In the genomic region with DNA sequence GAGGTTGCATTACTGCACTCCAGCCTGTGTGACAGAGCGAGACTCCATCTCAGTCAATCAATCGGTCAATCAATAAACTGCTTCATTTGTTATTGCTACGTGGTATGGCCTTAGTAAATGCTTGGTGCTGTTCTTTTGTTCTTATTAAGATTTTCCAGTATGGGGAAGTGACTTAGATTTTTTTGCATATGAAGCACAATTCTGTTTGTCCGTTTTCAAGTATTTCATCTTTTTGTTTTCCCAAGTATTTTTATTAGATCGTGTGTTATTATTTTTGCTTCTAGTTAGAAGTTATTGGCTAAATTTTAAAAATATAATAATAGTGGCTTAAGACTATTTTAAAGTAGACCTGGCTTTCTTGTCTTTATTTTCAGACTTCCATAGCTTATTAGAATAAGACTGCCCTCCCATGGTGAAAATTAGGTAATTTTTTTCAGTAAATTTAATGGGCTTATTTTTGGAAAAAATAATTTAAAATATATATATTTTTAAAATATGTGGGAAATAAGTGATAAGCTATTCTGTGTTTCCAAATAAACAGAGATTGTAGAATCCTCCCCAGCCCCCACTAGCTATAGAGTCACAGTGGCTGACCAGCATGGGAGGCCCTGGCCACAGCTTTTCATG, we compare ENCODE assay signal across 1 cellular context.
TF ChIP-seq lines count a peak whose summit lies in the region.

No MANE protein-coding gene starts in this region.

TF ChIP-seq in K562, 482 proteins besides CTCF, POLR2A, EP300 and RAD21:
- TF ChIP-seq ZNF584 (CRISPR knock-in tag; IDR thresholded peaks at IDR 0.05; ENCODE audit: low read depth) (no peak), TBP (optimal IDR thresholded peaks at IDR 0.05; ENCODE audit: low read depth, low read length) (no peak), ZNF316 (IDR thresholded peaks at IDR 0.05) (peak; percentile 90), MAFG (tag; conservative IDR thresholded peaks at IDR 0.05) (peak; percentile 51), C11orf30 (IDR thresholded peaks at IDR 0.05; ENCODE audit: low read depth) (peak; percentile 74; the same call in 1 of the 2 replicates)
- TF ChIP-seq, protein P1, sequence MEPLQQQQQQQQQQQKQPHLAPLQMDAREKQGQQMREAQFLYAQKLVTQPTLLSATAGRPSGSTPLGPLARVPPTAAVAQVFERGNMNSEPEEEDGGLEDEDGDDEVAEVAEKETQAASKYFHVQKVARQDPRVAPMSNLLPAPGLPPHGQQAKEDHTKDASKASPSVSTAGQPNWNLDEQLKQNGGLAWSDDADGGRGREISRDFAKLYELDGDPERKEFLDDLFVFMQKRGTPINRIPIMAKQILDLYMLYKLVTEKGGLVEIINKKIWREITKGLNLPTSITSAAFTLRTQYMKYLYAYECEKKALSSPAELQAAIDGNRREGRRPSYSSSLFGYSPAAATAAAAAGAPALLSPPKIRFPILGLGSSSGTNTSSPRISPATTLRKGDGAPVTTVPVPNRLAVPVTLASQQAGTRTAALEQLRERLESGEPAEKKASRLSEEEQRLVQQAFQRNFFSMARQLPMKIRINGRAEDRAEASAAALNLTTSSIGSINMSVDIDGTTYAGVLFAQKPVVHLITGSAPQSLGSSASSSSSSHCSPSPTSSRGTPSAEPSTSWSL (CRISPR knock-in tag; IDR thresholded peaks at IDR 0.05; ENCODE audit: borderline replicate concordance) = no peak
TF ChIP-seq in K562: peak in this region for 3.
